Comparison of ENCODE assay signal across 27 cellular contexts in the genomic region with DNA sequence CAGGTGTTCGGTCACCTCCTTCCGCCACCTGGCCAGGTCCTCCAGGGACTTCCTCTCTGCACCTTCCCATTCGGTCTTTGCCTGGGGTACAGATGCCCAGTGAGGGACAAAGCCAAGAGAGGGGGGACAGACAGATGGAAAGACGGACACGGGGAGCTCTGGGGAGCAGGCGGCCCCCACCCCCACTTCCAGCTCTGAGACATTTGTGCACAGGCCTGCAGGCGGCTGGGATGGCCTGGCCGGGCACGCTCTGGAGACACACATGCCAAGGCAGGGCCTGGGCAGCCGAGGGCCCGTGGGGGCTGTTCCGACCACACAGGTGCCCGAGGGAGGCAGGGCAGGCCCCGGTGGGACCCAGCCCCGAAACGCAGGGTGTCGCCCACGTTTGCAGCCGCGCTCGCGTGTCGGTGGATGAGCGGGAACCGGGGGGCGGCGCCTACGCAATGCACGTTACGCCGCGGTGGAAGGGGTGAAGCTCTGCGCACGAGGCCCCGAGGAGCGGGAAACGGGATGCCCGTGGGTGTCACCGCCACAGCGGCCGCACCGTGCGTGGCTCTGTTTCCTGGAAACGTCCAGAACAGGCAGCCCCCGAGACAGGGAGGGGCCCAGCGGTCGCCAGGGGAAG. TPM values are rescaled to one million over a fixed set of nuclear protein-coding genes. Genes with fewer than 3 reads are reported as not detected.
"Had no signal": no experiment of that assay in that cellular context is flagged by ENCODE, and none has a peak within 500 bp of the region (broad histone marks: within the 10 kb centered on the region; RNA-seq: fewer than 3 reads in every experiment).

No MANE protein-coding gene starts in this region.

- H3K27me3 ChIP-seq: cardiac muscle cell had no signal

- ATAC-seq: activated T-helper 17 cell treated with anti-CD3 and anti-CD28 coated beads, Interleukin-2, amount 50 U/mL, for 72 hours; T-cell had no signal

- H3K27ac ChIP-seq: cardiac muscle cell, SK-N-MC, VCaP had no signal

- DNase-seq: activated CD4-positive, alpha-beta memory T cell treated with anti-CD3 and anti-CD28 coated beads, Interleukin-2, amount 10 ng/mL, durations not matched to agents 7 days and 5 days; activated CD4-positive, alpha-beta T cell treated with anti-CD3 and anti-CD28 coated beads, Interleukin-2, amount 10 ng/mL, durations not matched to agents 7 days and 5 days; activated CD4-positive, CD25-positive, alpha-beta regulatory T cell; activated gamma-delta T cell; activated naive CD4-positive, alpha-beta T cell treated with anti-CD3 and anti-CD28 coated beads for 36 hours; activated T-cell treated with anti-CD3 and anti-CD28 coated beads for 4 hours; activated T-cell treated with anti-CD3 and anti-CD28 coated beads, Interleukin-2, amount 50 U/mL, for 48 hours; amygdala; cerebellar nuclear complex; NCI-H1048; NCI-H2107; NCI-H2171 treated with DMSO at 0.1 percent for 48 hours; NCI-H226; NCI-H526 treated with DMSO at 0.1 percent for 48 hours; NCI-H82; SIG-M5; T-cell had no signal

- H3K4me3 ChIP-seq: cardiac muscle cell, SK-N-MC had no signal

- H3K36me3 ChIP-seq: cardiac muscle cell had no signal

RNA-seq across cellular contexts. Expression of a gene that starts 6.0 kb away (rescaled TPM):
- total RNA-seq: activated CD4-positive, alpha-beta memory T cell treated with anti-CD3 and anti-CD28 coated beads, Interleukin-2, amount 10 ng/mL, durations not matched to agents 7 days and 5 days; activated CD4-positive, alpha-beta T cell treated with anti-CD3 and anti-CD28 coated beads, Interleukin-2, amount 10 ng/mL, durations not matched to agents 7 days and 5 days; activated T-helper 17 cell treated with anti-CD3 and anti-CD28 coated beads, Interleukin-2, amount 50 U/mL, for 72 hours; astrocyte; M059J; NCI-H460; OCI-LY7; RPMI7951; T-helper 2 cell treated with Interferon-gamma antibody and Interleukin-4, amounts not matched to agents 100 ng/mL and 5 ng/mL, for 36 hours had no signal
- polyA plus RNA-seq: cardiac muscle cell had no signal

RNA-seq across cellular contexts. Expression of a gene that starts 7.5 kb away (rescaled TPM):
- total RNA-seq: M059J, RPMI7951 had no signal
